18 cellular contexts compared by ENCODE assay signal in the genomic region with DNA sequence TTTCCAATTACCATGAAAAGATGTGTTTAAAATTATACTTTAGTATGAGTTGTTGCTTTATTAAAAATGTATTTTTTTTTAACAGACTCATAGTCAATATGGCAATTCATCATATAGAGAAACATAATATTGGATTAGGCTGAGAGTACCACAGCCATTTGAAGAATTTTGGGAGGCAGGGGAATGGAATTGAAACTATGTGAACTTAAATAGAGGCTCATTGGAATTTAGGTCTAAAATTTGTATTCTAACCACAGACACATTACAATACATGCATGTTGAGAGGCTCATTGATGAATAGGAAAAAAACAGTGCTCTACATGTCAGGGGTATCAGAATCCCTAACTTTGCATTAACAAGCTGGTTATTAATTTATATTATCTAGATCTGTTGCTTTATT.
"Had no signal": no experiment of that assay in that cellular context is flagged by ENCODE, and none has a peak within 500 bp of the region (broad histone marks: within the 10 kb centered on the region; RNA-seq: fewer than 3 reads in every experiment).

No MANE protein-coding gene starts in this region.

- H3K36me3 Mint-ChIP-seq: activated naive CD8-positive, alpha-beta T cell had no signal

- H3K27ac Mint-ChIP-seq: activated naive CD8-positive, alpha-beta T cell; effector memory CD8-positive, alpha-beta T cell; nephron; stimulated activated naive CD8-positive, alpha-beta T cell treated with anti-CD3 and anti-CD28 coated beads, Interleukin-15, amount 100 ng/mL, for 72 hours had no signal

- H3K27me3 ChIP-seq: testis, upper lobe of right lung had no signal

- H3K4me1 ChIP-seq: testis, upper lobe of right lung had no signal

- H3K36me3 ChIP-seq: upper lobe of right lung had no signal

- H3K9me3 ChIP-seq: testis, upper lobe of right lung had no signal

- H3K4me3 Mint-ChIP-seq: activated naive CD8-positive, alpha-beta T cell; activated T-cell treated with anti-CD3 and anti-CD28 coated beads, Interleukin-2, amount 50 U/mL, for 4 hours; effector memory CD8-positive, alpha-beta T cell; nephron; stimulated activated naive CD8-positive, alpha-beta T cell treated with anti-CD3 and anti-CD28 coated beads, Interleukin-15, amount 100 ng/mL, for 72 hours had no signal

- H3K4me1 Mint-ChIP-seq: stimulated activated naive CD8-positive, alpha-beta T cell treated with anti-CD3 and anti-CD28 coated beads, Interleukin-15, amount 100 ng/mL, for 72 hours had no signal

- H3K27ac ChIP-seq: epithelial cell of prostate, testis, upper lobe of right lung had no signal

- H3K4me3 ChIP-seq: testis, upper lobe of right lung had no signal

- DNase-seq: activated CD4-positive, alpha-beta T cell treated with anti-CD3 and anti-CD28 coated beads for 1 hour; activated CD4-positive, alpha-beta T cell treated with anti-CD3 and anti-CD28 coated beads, Interleukin-2, amount 50 U/mL, for 48 hours; activated effector memory CD4-positive, alpha-beta T cell treated with anti-CD3 and anti-CD28 coated beads, Interleukin-2, amount 50 U/mL, for 16 hours; activated T-cell treated with anti-CD3 and anti-CD28 coated beads, Interleukin-2, amount 50 U/mL, for 4 hours; aorta; central memory CD4-positive, alpha-beta T cell; cortex of kidney; effector memory CD8-positive, alpha-beta T cell; glutamatergic neuron; mammary epithelial cell; stimulated activated CD4-positive, alpha-beta T cell treated with anti-CD3 and anti-CD28 coated beads, Interleukin-15, amount 100 ng/mL, for 24 hours; stimulated activated CD4-positive, alpha-beta T cell treated with anti-CD3 and anti-CD28 coated beads, Interleukin-4, amount 100 ng/mL, for 4 hours; stimulated activated naive CD8-positive, alpha-beta T cell treated with anti-CD3 and anti-CD28 coated beads, Interleukin-15, amount 100 ng/mL, for 72 hours; testis; upper lobe of right lung had no signal

- H3K27me3 Mint-ChIP-seq: activated naive CD8-positive, alpha-beta T cell; effector memory CD8-positive, alpha-beta T cell; stimulated activated naive CD8-positive, alpha-beta T cell treated with anti-CD3 and anti-CD28 coated beads, Interleukin-15, amount 100 ng/mL, for 72 hours had no signal
